ENCODE assay signal across 12 cellular contexts in the genomic region with DNA sequence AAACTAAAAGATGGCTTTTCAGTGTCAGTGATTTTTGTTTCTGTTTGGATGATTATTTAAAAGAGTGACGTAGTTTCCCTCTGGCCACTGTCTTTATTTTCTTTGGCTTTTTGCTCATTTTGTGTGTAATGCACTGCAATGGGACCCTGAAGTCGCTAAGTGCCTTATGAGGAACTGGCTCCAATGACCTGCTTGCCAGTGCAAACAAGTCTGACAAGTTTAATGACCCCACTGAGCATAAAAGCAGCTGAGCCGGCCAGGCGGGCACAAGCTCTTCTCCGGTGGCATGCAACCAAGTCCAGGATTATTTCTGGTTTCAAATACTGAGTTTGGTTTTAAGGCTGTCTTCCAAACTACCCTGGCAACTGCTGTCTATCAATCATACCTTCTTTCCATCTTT. TPM values are rescaled to one million over a fixed set of nuclear protein-coding genes. Genes with fewer than 3 reads are reported as not detected.
A peak's percentile ranks its signal among the peaks of the same experiment; 100 is the strongest.
DNase-seq lines count a peak whose midpoint lies in the region; ATAC-seq and TF ChIP-seq lines count a peak whose summit lies in the region.
"Had no signal": no experiment of that assay in that cellular context is flagged by ENCODE, and none has a peak within 500 bp of the region (broad histone marks: within the 10 kb centered on the region; RNA-seq: fewer than 3 reads in every experiment).

No MANE protein-coding gene starts in this region.

- H3K27me3 ChIP-seq in heart left ventricle: no peaks in the 10 kb centered on the region
- H3K27me3 ChIP-seq in left ventricle myocardium inferior (ENCODE audit: low read depth): no peaks in the 10 kb centered on the region

- H3K4me3 ChIP-seq in heart left ventricle (no peak overlapping the region), left ventricle myocardium inferior (no peak overlapping the region), cardiac fibroblast (replicated peaks in 1 of 2; ENCODE audit: low read depth in 2 of 2, low read length in 2 of 2) (no peak overlapping the region)
- H3K4me3 ChIP-seq: skin epidermis had no signal

- intact Hi-C loops in heart left ventricle (cut with DNase I) (no loop called here), left ventricle myocardium inferior (cut with micrococcal nuclease) (no loop called here)

- TF ChIP-seq CTCF in heart left ventricle (IDR thresholded peaks at IDR 0.05) (no peak), left ventricle myocardium inferior (IDR thresholded peaks at IDR 0.05; ENCODE audit: borderline replicate concordance) (no peak), cardiac fibroblast (IDR thresholded peaks at IDR 0.05; ENCODE audit: low read depth, low read length) (no peak)

- H3K9me3 ChIP-seq in heart left ventricle (no peaks in the 10 kb centered on the region), left ventricle myocardium inferior (replicated peaks) (no peaks in the 10 kb centered on the region)

- H3K36me3 ChIP-seq in heart left ventricle (no peaks in the 10 kb centered on the region), left ventricle myocardium inferior (no peaks in the 10 kb centered on the region)

- DNase-seq in heart left ventricle: peak in 3 of 5 donors; percentile 17 to 36 (median 26)
- DNase-seq in left ventricle myocardium inferior: no peak
- peak; percentile 8 to 59 for DNase-seq in cardiac fibroblast (ENCODE audit: low read depth in 2 of 2)
- DNase-seq in left kidney (ENCODE audit: low read depth, low spot score): peak; percentile 79
- DNase-seq in NCI-H128 (lab: John Stamatoyannopoulos, UW; ENCODE audit: unreplicated experiment): no peak
- no peak for DNase-seq in NCI-H82 (lab: John Stamatoyannopoulos, UW)
- no peak for DNase-seq in NCI-H1048 (lab: John Stamatoyannopoulos, UW)
- no peak for DNase-seq in epidermal melanocyte (ENCODE audit: insufficient read length, low spot score)
- DNase-seq: activated gamma-delta T cell; effector CD4-positive, alpha-beta T cell had no signal

- 33 to 44% (median 35%) methylated on average over 5 of the region's 5 CpGs for WGBS in heart left ventricle, 4 donors

- H3K4me1 ChIP-seq in heart left ventricle: peaks cover 0 to 13% (median 2%) of the 10 kb centered on the region in 12 donors
- H3K4me1 ChIP-seq in left ventricle myocardium inferior: peaks cover 10% of the 10 kb centered on the region

- H3K27ac ChIP-seq in heart left ventricle: no peak overlapping the region
- H3K27ac ChIP-seq in left ventricle myocardium inferior (replicated peaks): no peak overlapping the region
- H3K27ac ChIP-seq: skin epidermis had no signal

- no peak for TF ChIP-seq POLR2A in heart left ventricle (IDR thresholded peaks at IDR 0.05)

- ATAC-seq in heart left ventricle: peak in 2 of 4 donors; percentile 81 to 88

RNA-seq across cellular contexts. Expression of gene GNA14, which starts 15.6 kb away (rescaled TPM):
- total RNA-seq in heart left ventricle (1 to 10 TPM in 6 of 9 donors, under 1 TPM in 3; 0.53 to 6.5 (median 1.4) TPM), left ventricle myocardium inferior (2.2 TPM)
- polyA plus RNA-seq in heart left ventricle: under 1 TPM; 0.38 to 0.79 TPM
- polyA plus RNA-seq: IgD-negative memory B cell had no signal

Comparison
In these comparisons a context has a peak if more than half of its experiments do, and no peak if none do; other contexts are left out.
1. DNase-seq: peak in heart left ventricle (3 of 5), cardiac fibroblast (2 of 2) and left kidney (single experiment); none in left ventricle myocardium inferior (single experiment), NCI-H128 (single experiment), NCI-H82 (single experiment), NCI-H1048 (single experiment) and epidermal melanocyte (single experiment).